In genomic region chr1:181390350-181391080, GRCh38 we compare ENCODE assay signal across 14 cellular contexts.
A peak's percentile ranks its signal among the peaks of the same experiment; 100 is the strongest.
DNase-seq lines count a peak whose midpoint lies in the region; ATAC-seq and TF ChIP-seq lines count a peak whose summit lies in the region.
"Had no signal": no experiment of that assay in that cellular context is flagged by ENCODE, and none has a peak within 500 bp of the region (broad histone marks: within the 10 kb centered on the region; RNA-seq: fewer than 3 reads in every experiment).

No MANE protein-coding gene starts in this region.

- H3K4me3 Mint-ChIP-seq in Calu3 (ENCODE audit: low read depth, unreplicated experiment) = no peak overlapping the region
- H3K4me3 Mint-ChIP-seq in glutamatergic neuron (ENCODE audit: unreplicated experiment) = peak overlapping the region; percentile 25
- H3K4me3 Mint-ChIP-seq in activated naive CD4-positive, alpha-beta T cell treated with anti-CD3 and anti-CD28 coated beads, Interleukin-2, amount 10 ng/mL, durations not matched to agents 7 days and 5 days = no peak overlapping the region
- no peak overlapping the region for H3K4me3 Mint-ChIP-seq in activated T-helper 17 cell treated with anti-CD3 and anti-CD28 coated beads, Interleukin-2, amount 50 U/mL, for 72 hours
- H3K4me3 Mint-ChIP-seq: H9; stimulated activated naive CD8-positive, alpha-beta T cell treated with anti-CD3 and anti-CD28 coated beads, Interleukin-15, Interleukin-2, amounts not matched to agents 100 ng/mL and 50 ng/mL, for 24 hours; T-cell had no signal

- H3K27ac Mint-ChIP-seq in Calu3 (ENCODE audit: unreplicated experiment) (no peak overlapping the region), glutamatergic neuron (ENCODE audit: unreplicated experiment) (no peak overlapping the region)
- H3K27ac Mint-ChIP-seq in activated naive CD4-positive, alpha-beta T cell treated with anti-CD3 and anti-CD28 coated beads, Interleukin-2, amount 10 ng/mL, durations not matched to agents 7 days and 5 days = no peak overlapping the region
- H3K27ac Mint-ChIP-seq in activated T-helper 17 cell treated with anti-CD3 and anti-CD28 coated beads, Interleukin-2, amount 50 U/mL, for 72 hours = no peak overlapping the region
- H3K27ac Mint-ChIP-seq: H9; stimulated activated naive CD8-positive, alpha-beta T cell treated with anti-CD3 and anti-CD28 coated beads, Interleukin-15, Interleukin-2, amounts not matched to agents 100 ng/mL and 50 ng/mL, for 24 hours had no signal

- H3K4me1 Mint-ChIP-seq in Calu3 (ENCODE audit: low read depth, unreplicated experiment) (no peaks in the 10 kb centered on the region), glutamatergic neuron (ENCODE audit: low read depth, unreplicated experiment) (peaks cover 20% of the 10 kb centered on the region)
- H3K4me1 Mint-ChIP-seq in activated naive CD4-positive, alpha-beta T cell treated with anti-CD3 and anti-CD28 coated beads, Interleukin-2, amount 10 ng/mL, durations not matched to agents 7 days and 5 days = peaks cover 10% of the 10 kb centered on the region
- peaks cover 18% of the 10 kb centered on the region for H3K4me1 Mint-ChIP-seq in activated T-helper 17 cell treated with anti-CD3 and anti-CD28 coated beads, Interleukin-2, amount 50 U/mL, for 72 hours

- intact Hi-C loops in Calu3 (cut with micrococcal nuclease; ENCODE audit: unreplicated experiment) = loop anchor here (5.0 kb wide), 1 partner anchor 33 kb away; no protein-coding TSS in a partner anchor

- H3K36me3 Mint-ChIP-seq in Calu3 (ENCODE audit: insufficient read depth, unreplicated experiment) (no peaks in the 10 kb centered on the region), glutamatergic neuron (ENCODE audit: unreplicated experiment) (peaks cover 5% of the 10 kb centered on the region)
- no peaks in the 10 kb centered on the region for H3K36me3 Mint-ChIP-seq in activated naive CD4-positive, alpha-beta T cell treated with anti-CD3 and anti-CD28 coated beads, Interleukin-2, amount 10 ng/mL, durations not matched to agents 7 days and 5 days
- no peaks in the 10 kb centered on the region for H3K36me3 Mint-ChIP-seq in activated T-helper 17 cell treated with anti-CD3 and anti-CD28 coated beads, Interleukin-2, amount 50 U/mL, for 72 hours (ENCODE audit: low read depth)
- H3K36me3 Mint-ChIP-seq: T-cell had no signal

- DNase-seq in Calu3 (peak; percentile 31), NCI-H2227 treated with DMSO at 0.1 percent for 48 hours (lab: John Stamatoyannopoulos, UW) (peak; percentile 97), glutamatergic neuron (no peak), Kasumi-1 (lab: John Stamatoyannopoulos, UW) (no peak)
- DNase-seq in activated naive CD4-positive, alpha-beta T cell treated with anti-CD3 and anti-CD28 coated beads, Interleukin-2, amount 10 ng/mL, durations not matched to agents 7 days and 5 days = no peak
- DNase-seq: activated CD4-positive, alpha-beta T cell treated with anti-CD3 and anti-CD28 coated beads for 1 hour; GF-D8; PC-9; T-cell had no signal

- no peak for ATAC-seq in HG02970 (IDR thresholded peaks at IDR 0.05; ENCODE audit: low FRiP score, unreplicated experiment)
- no peak for ATAC-seq in activated T-helper 17 cell treated with anti-CD3 and anti-CD28 coated beads, Interleukin-2, amount 50 U/mL, for 72 hours (replicated peaks)
- ATAC-seq: T-cell had no signal

- CTCF ChIA-PET in Calu3 (lab: Charles Lee) = interaction anchor here (0.6 kb wide), 1 partner anchor 256 kb away, joined by 5 read pairs; no protein-coding TSS in a partner anchor
- CTCF ChIA-PET in activated naive CD4-positive, alpha-beta T cell treated with anti-CD3 and anti-CD28 coated beads, Interleukin-2, amount 10 ng/mL, durations not matched to agents 7 days and 5 days (lab: Charles Lee) = interaction anchor here (0.8 kb wide), 1 partner anchor 29 kb away, joined by 3 read pairs; no protein-coding TSS in a partner anchor

- TF ChIP-seq RAD21 in Ishikawa (IDR thresholded peaks at IDR 0.05; ENCODE audit: low read depth) = no peak

- H3K9me3 Mint-ChIP-seq in Calu3 (ENCODE audit: low read depth, unreplicated experiment) (no peaks in the 10 kb centered on the region), glutamatergic neuron (ENCODE audit: unreplicated experiment) (peaks cover 2% of the 10 kb centered on the region)
- H3K9me3 Mint-ChIP-seq in activated naive CD4-positive, alpha-beta T cell treated with anti-CD3 and anti-CD28 coated beads, Interleukin-2, amount 10 ng/mL, durations not matched to agents 7 days and 5 days = no peaks in the 10 kb centered on the region
- H3K9me3 Mint-ChIP-seq in activated T-helper 17 cell treated with anti-CD3 and anti-CD28 coated beads, Interleukin-2, amount 50 U/mL, for 72 hours = no peaks in the 10 kb centered on the region
- H3K9me3 Mint-ChIP-seq: H9; stimulated activated naive CD8-positive, alpha-beta T cell treated with anti-CD3 and anti-CD28 coated beads, Interleukin-15, Interleukin-2, amounts not matched to agents 100 ng/mL and 50 ng/mL, for 24 hours; T-cell had no signal

- TF ChIP-seq CTCF in Calu3 (IDR thresholded peaks at IDR 0.05; ENCODE audit: unreplicated experiment) = no peak
- TF ChIP-seq CTCF in glutamatergic neuron (IDR thresholded peaks at IDR 0.05; ENCODE audit: partially characterized antibody, unreplicated experiment) = no peak

- H3K27me3 Mint-ChIP-seq in Calu3 (ENCODE audit: unreplicated experiment) (peaks cover 56% of the 10 kb centered on the region), glutamatergic neuron (ENCODE audit: unreplicated experiment) (peaks cover 12% of the 10 kb centered on the region)
- H3K27me3 Mint-ChIP-seq in activated naive CD4-positive, alpha-beta T cell treated with anti-CD3 and anti-CD28 coated beads, Interleukin-2, amount 10 ng/mL, durations not matched to agents 7 days and 5 days = peaks cover 10% of the 10 kb centered on the region
- H3K27me3 Mint-ChIP-seq in activated T-helper 17 cell treated with anti-CD3 and anti-CD28 coated beads, Interleukin-2, amount 50 U/mL, for 72 hours = no peaks in the 10 kb centered on the region
- H3K27me3 Mint-ChIP-seq: stimulated activated naive CD8-positive, alpha-beta T cell treated with anti-CD3 and anti-CD28 coated beads, Interleukin-15, Interleukin-2, amounts not matched to agents 100 ng/mL and 50 ng/mL, for 24 hours; T-cell had no signal

- TF ChIP-seq EP300 in Ishikawa (IDR thresholded peaks at IDR 0.05; ENCODE audit: borderline replicate concordance) = peak; percentile 67; the same call in 1 of the 2 replicates

- BruUV-seq in Calu3 (replicated peaks; lab: Mats Ljungman, UMichigan) = no TSS peak

TF ChIP-seq in Ishikawa, 13 proteins besides CTCF, POLR2A, EP300 and RAD21:
- TF ChIP-seq CREB1 (IDR thresholded peaks at IDR 0.05; ENCODE audit: low read depth) = no peak
- TF ChIP-seq EGR1 (IDR thresholded peaks at IDR 0.05) = no peak
- TF ChIP-seq REST (IDR thresholded peaks at IDR 0.05; ENCODE audit: low read depth) = no peak
- no peak for TF ChIP-seq FOXM1 (IDR thresholded peaks at IDR 0.05; ENCODE audit: borderline replicate concordance, low read depth)
- 0 out of 2 replicates have a peak, but pooled peaks have one; percentile 20 for TF ChIP-seq TEAD4 (IDR thresholded peaks at IDR 0.05)
- no peak for TF ChIP-seq USF1 (IDR thresholded peaks at IDR 0.05)
- no peak; the same call in 1 of the 2 replicates for TF ChIP-seq MAX (IDR thresholded peaks at IDR 0.05)
- TF ChIP-seq ZBTB7A (IDR thresholded peaks at IDR 0.05; ENCODE audit: low read depth) = no peak
- TF ChIP-seq TAF1 (IDR thresholded peaks at IDR 0.05; ENCODE audit: low read depth) = no peak
- TF ChIP-seq YY1 (IDR thresholded peaks at IDR 0.05; ENCODE audit: low read depth) = no peak
- TF ChIP-seq NFIC (IDR thresholded peaks at IDR 0.05) = peak; percentile 83
- 0 out of 2 replicates have a peak, but pooled peaks have one; percentile 28 for TF ChIP-seq TCF12 (IDR thresholded peaks at IDR 0.05; ENCODE audit: low read depth)

Comparison
In these comparisons a context has a peak if more than half of its experiments do, and no peak if none do; other contexts are left out.
1. DNase-seq: peak in Calu3 (single experiment) and NCI-H2227 treated with DMSO at 0.1 percent for 48 hours (single experiment); none in glutamatergic neuron (single experiment), activated naive CD4-positive, alpha-beta T cell treated with anti-CD3 and anti-CD28 coated beads, Interleukin-2, amount 10 ng/mL, durations not matched to agents 7 days and 5 days (single experiment) and Kasumi-1 (0 of 2).